25 cellular contexts compared by ENCODE assay signal in genomic region chr2:189306441-189307006, GRCh38.
"Had no signal": no experiment of that assay in that cellular context is flagged by ENCODE, and none has a peak within 500 bp of the region (broad histone marks: within the 10 kb centered on the region; RNA-seq: fewer than 3 reads in every experiment).

No MANE protein-coding gene starts in this region.

- H3K4me1 ChIP-seq: breast epithelium, esophagus squamous epithelium, heart right ventricle, tibial nerve had no signal

- H3K4me2 ChIP-seq: smooth muscle cell had no signal

- H3K36me3 Mint-ChIP-seq: memory B cell; stimulated activated naive B cell treated with anti-CD40 and anti-IgM and Interleukin-4, amounts not matched to agents 10 μg/mL and 1 μg/mL and 100 μg/mL, for 72 hours had no signal

- H3K27me3 ChIP-seq: breast epithelium, esophagus squamous epithelium, heart right ventricle, neutrophil, tibial nerve had no signal

- H3K27me3 Mint-ChIP-seq: activated CD4-positive, alpha-beta memory T cell treated with anti-CD3 and anti-CD28 coated beads for 36 hours; activated CD4-positive, alpha-beta T cell treated with anti-CD3 and anti-CD28 coated beads, Interleukin-2, amount 10 ng/mL, durations not matched to agents 24 days and 14 days; activated naive CD4-positive, alpha-beta T cell treated with anti-CD3 and anti-CD28 coated beads, Interleukin-2, amount 10 ng/mL, durations not matched to agents 7 days and 5 days; stimulated activated naive B cell treated with anti-CD40 and anti-IgM and Interleukin-4, amounts not matched to agents 10 μg/mL and 1 μg/mL and 100 μg/mL, for 72 hours; T-helper 17 cell had no signal

- H3K9me3 Mint-ChIP-seq: activated CD4-positive, alpha-beta memory T cell treated with anti-CD3 and anti-CD28 coated beads for 36 hours; activated T-helper 1 cell treated with anti-CD3 and anti-CD28 coated beads, Interleukin-12 subunit alpha, Interleukin-12 subunit beta, Interleukin-2, Interleukin-4 antibody, amounts not matched to agents 30 ng/mL and 10 ng/mL and 1 ng/mL, durations not matched to agents 14 hours and 24 hours and 36 hours; memory B cell; nephron; stimulated activated naive B cell treated with anti-CD40 and anti-IgM and Interleukin-4, amounts not matched to agents 10 μg/mL and 1 μg/mL and 100 μg/mL, for 72 hours had no signal

- H3K4me1 Mint-ChIP-seq: memory B cell; stimulated activated naive B cell treated with anti-CD40 and anti-IgM and Interleukin-4, amounts not matched to agents 10 μg/mL and 1 μg/mL and 100 μg/mL, for 72 hours had no signal

- ATAC-seq: heart right ventricle; sciatic nerve; stimulated activated naive B cell treated with anti-CD40 and anti-IgM and Interleukin-4, amounts not matched to agents 10 μg/mL and 1 μg/mL and 100 μg/mL, for 72 hours; T-helper 17 cell had no signal

- H3K4me3 Mint-ChIP-seq: activated CD4-positive, alpha-beta memory T cell treated with anti-CD3 and anti-CD28 coated beads for 36 hours; activated CD4-positive, alpha-beta T cell treated with anti-CD3 and anti-CD28 coated beads, Interleukin-2, amount 10 ng/mL, durations not matched to agents 24 days and 14 days; activated naive CD4-positive, alpha-beta T cell treated with anti-CD3 and anti-CD28 coated beads, Interleukin-2, amount 10 ng/mL, durations not matched to agents 7 days and 5 days; activated T-helper 1 cell treated with anti-CD3 and anti-CD28 coated beads, Interleukin-12 subunit alpha, Interleukin-12 subunit beta, Interleukin-2, Interleukin-4 antibody, amounts not matched to agents 30 ng/mL and 10 ng/mL and 1 ng/mL, durations not matched to agents 14 hours and 24 hours and 36 hours; memory B cell; nephron; stimulated activated naive B cell treated with anti-CD40 and anti-IgM and Interleukin-4, amounts not matched to agents 10 μg/mL and 1 μg/mL and 100 μg/mL, for 72 hours; T-helper 17 cell had no signal

- H3K27ac ChIP-seq: breast epithelium, epithelial cell of prostate, esophagus squamous epithelium, heart right ventricle, neutrophil, tibial nerve had no signal

- H3K4me3 ChIP-seq: breast epithelium, esophagus squamous epithelium, heart right ventricle, smooth muscle cell, tibial nerve had no signal

- H3K36me3 ChIP-seq: breast epithelium, esophagus squamous epithelium, heart right ventricle, neutrophil, tibial nerve had no signal

- H3K27ac Mint-ChIP-seq: activated CD4-positive, alpha-beta memory T cell treated with anti-CD3 and anti-CD28 coated beads for 36 hours; activated CD4-positive, alpha-beta T cell treated with anti-CD3 and anti-CD28 coated beads, Interleukin-2, amount 10 ng/mL, durations not matched to agents 24 days and 14 days; activated naive CD4-positive, alpha-beta T cell treated with anti-CD3 and anti-CD28 coated beads, Interleukin-2, amount 10 ng/mL, durations not matched to agents 7 days and 5 days; activated T-helper 1 cell treated with anti-CD3 and anti-CD28 coated beads, Interleukin-12 subunit alpha, Interleukin-12 subunit beta, Interleukin-2, Interleukin-4 antibody, amounts not matched to agents 30 ng/mL and 10 ng/mL and 1 ng/mL, durations not matched to agents 14 hours and 24 hours and 36 hours; memory B cell; nephron; stimulated activated naive B cell treated with anti-CD40 and anti-IgM and Interleukin-4, amounts not matched to agents 10 μg/mL and 1 μg/mL and 100 μg/mL, for 72 hours; T-helper 17 cell had no signal

- H3K9me3 ChIP-seq: breast epithelium, esophagus squamous epithelium, heart right ventricle, neutrophil, tibial nerve had no signal

- DNase-seq: activated CD4-positive, alpha-beta memory T cell treated with anti-CD3 and anti-CD28 coated beads for 36 hours; activated CD4-positive, alpha-beta T cell treated with anti-CD3 and anti-CD28 coated beads, Interleukin-2, amount 10 ng/mL, durations not matched to agents 24 days and 14 days; activated CD4-positive, CD25-positive, alpha-beta regulatory T cell treated with anti-CD3 and anti-CD28 coated beads, Interleukin-2, amount 50 U/mL, for 72 hours; activated CD8-positive, alpha-beta memory T cell treated with anti-CD3 and anti-CD28 coated beads, Interleukin-2, amount 50 U/mL, for 4 hours; activated effector memory CD4-positive, alpha-beta T cell treated with anti-CD3 and anti-CD28 coated beads, Interleukin-2, amount 50 U/mL, for 16 hours; activated naive CD4-positive, alpha-beta T cell treated with anti-CD3 and anti-CD28 coated beads, Interleukin-2, amount 10 ng/mL, durations not matched to agents 7 days and 5 days; activated T-cell treated with anti-CD3 and anti-CD28 coated beads, Interleukin-2, amount 50 U/mL, for 1 hour; dermis blood vessel endothelial cell; effector CD4-positive, alpha-beta T cell; esophagus squamous epithelium; foreskin melanocyte; heart right ventricle; stimulated activated CD4-positive, alpha-beta T cell treated with anti-CD3 and anti-CD28 coated beads, Interleukin-1b, Interleukin-23, amount 100 ng/mL, for 48 hours; stimulated activated naive B cell treated with anti-CD40 and anti-IgM and Interleukin-4, amounts not matched to agents 10 μg/mL and 1 μg/mL and 100 μg/mL, for 72 hours; T-helper 17 cell; T1000 had no signal
